ENCODE assay signal across 12 cellular contexts in the genomic region with DNA sequence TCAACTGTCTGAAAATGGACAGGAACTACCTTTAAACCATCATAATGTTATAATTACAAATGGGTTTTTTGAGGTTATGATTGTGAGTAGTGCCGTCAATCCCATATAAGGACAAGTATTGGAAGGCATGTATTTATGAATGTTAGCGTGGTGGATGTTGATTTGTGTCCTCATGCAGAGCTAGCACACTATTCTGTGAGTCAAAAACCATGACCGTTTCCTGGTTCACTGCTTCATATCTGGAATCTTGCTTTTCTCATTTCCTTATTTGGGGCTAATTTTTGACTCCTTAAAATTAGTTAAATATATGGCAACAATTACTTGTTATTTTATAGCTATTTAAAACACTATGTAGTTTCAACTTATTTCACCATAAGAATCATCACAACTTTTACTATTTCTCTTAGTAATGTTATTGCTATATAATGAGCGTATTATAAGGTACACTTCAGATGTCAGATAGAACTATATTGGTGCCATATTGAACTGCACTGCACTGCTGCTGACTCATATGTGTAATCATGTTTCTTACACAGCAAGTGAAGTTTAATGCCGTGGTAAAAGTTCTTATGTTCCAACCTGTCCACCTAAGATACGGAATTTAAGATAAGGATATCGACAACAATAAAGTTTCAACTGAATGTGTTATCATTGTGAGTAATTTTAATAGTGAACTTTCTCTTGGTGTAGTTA.
DNase-seq lines count a peak whose midpoint lies in the region; ATAC-seq and TF ChIP-seq lines count a peak whose summit lies in the region.
"Had no signal": no experiment of that assay in that cellular context is flagged by ENCODE, and none has a peak within 500 bp of the region (broad histone marks: within the 10 kb centered on the region; RNA-seq: fewer than 3 reads in every experiment).

No MANE protein-coding gene starts in this region.

- no peak for TF ChIP-seq CTCF in GM10248 (IDR thresholded peaks at IDR 0.05; ENCODE audit: control extremely low read depth, extremely low read depth, low read depth, missing control alignments)

- DNase-seq in GM10248 (ENCODE audit: extremely low spot score) = peak; percentile 20
- no peak for DNase-seq in OCI-M2 (lab: John Stamatoyannopoulos, UW; ENCODE audit: unreplicated experiment)
- no peak for DNase-seq in amniotic stem cell (lab: John Stamatoyannopoulos, UW)
- no peak for DNase-seq in NCI-H2196 treated with DMSO at 0.1 percent for 48 hours (lab: John Stamatoyannopoulos, UW; ENCODE audit: unreplicated experiment)
- no peak for DNase-seq in NCI-H2171 treated with DMSO at 0.1 percent for 48 hours (lab: John Stamatoyannopoulos, UW)
- DNase-seq: cerebellar nuclear complex, immature natural killer cell, NCI-H1436, SW 1271 had no signal

- POLR2A ChIA-PET in GM10248 (lab: Yijun Ruan, JAX) = no interaction called here

- CTCF ChIA-PET in GM10248 (lab: Yijun Ruan, JAX) = interaction anchor here (0.9 to 1.9 kb wide), 4 partner anchors 10 to 26 kb away, joined by 3 to 7 read pairs (median 3); no protein-coding TSS in a partner anchor

- ATAC-seq in GM19328 (IDR thresholded peaks at IDR 0.05; ENCODE audit: unreplicated experiment) = peak; percentile 77
- ATAC-seq in HG02588 (IDR thresholded peaks at IDR 0.05; ENCODE audit: unreplicated experiment) = peak; percentile 87
- ATAC-seq in HG03159 (IDR thresholded peaks at IDR 0.05; ENCODE audit: unreplicated experiment) = peak; percentile 92
